8 cellular contexts compared by ENCODE assay signal in genomic region chrX:119686087-119686639, GRCh38. TPM values are rescaled to one million over a fixed set of nuclear protein-coding genes. Genes with fewer than 3 reads are reported as not detected.
A peak's percentile ranks its signal among the peaks of the same experiment; 100 is the strongest.
DNase-seq lines count a peak whose midpoint lies in the region; ATAC-seq and TF ChIP-seq lines count a peak whose summit lies in the region.

No MANE protein-coding gene starts in this region.

- H3K4me1 ChIP-seq in CD4-positive, alpha-beta memory T cell (ENCODE audit: insufficient read depth, low read length): peaks cover 90% of the 10 kb centered on the region
- H3K4me1 ChIP-seq in sigmoid colon: peaks cover 0 to 44% (median 33%) of the 10 kb centered on the region in 4 donors

- CTCF ChIA-PET in CD4-positive, alpha-beta memory T cell (lab: Charles Lee; ENCODE audit: partially characterized antibody): interaction anchor here (1.5 kb wide), 1 partner anchor 9 kb away, joined by 4 read pairs; no protein-coding TSS in a partner anchor

- no peak for TF ChIP-seq POLR2A in sigmoid colon (IDR thresholded peaks at IDR 0.05)

- no peak for TF ChIP-seq EP300 in sigmoid colon (IDR thresholded peaks at IDR 0.05)

- H3K4me1 Mint-ChIP-seq in CD4-positive, alpha-beta memory T cell: peaks cover 32 to 91% (median 76%) of the 10 kb centered on the region in 4 donors

- peaks cover 4 to 11% of the 10 kb centered on the region in 2 donors for H3K36me3 Mint-ChIP-seq in CD4-positive, alpha-beta memory T cell

- H3K36me3 ChIP-seq in CD4-positive, alpha-beta memory T cell (ENCODE audit: insufficient read depth, low read length): no peaks in the 10 kb centered on the region
- no peaks in the 10 kb centered on the region for H3K36me3 ChIP-seq in sigmoid colon

- DNase-seq in CD4-positive, alpha-beta memory T cell: peak in 2 of 5 donors; percentile 48 to 58
- DNase-seq in NCI-H1436 treated with DMSO at 0.1 percent for 48 hours (lab: John Stamatoyannopoulos, UW) (peak; percentile 10), dorsolateral prefrontal cortex (peak in 1 of 10 donors; percentile 52), sigmoid colon (no peak), DMS79 (lab: John Stamatoyannopoulos, UW) (no peak), SW480 (ENCODE audit: low spot score) (no peak)
- no peak for DNase-seq in stimulated activated CD4-positive, alpha-beta T cell treated with anti-CD3 and anti-CD28 coated beads, Interleukin-1b, Interleukin-23, amount 100 ng/mL, for 48 hours

- peak; percentile 41 for ATAC-seq in GM19467 (IDR thresholded peaks at IDR 0.05; ENCODE audit: unreplicated experiment)

- peak overlapping the region; percentile 23 to 46 for H3K4me3 ChIP-seq in CD4-positive, alpha-beta memory T cell (ENCODE audit: low read length in 2 of 2)
- H3K4me3 ChIP-seq in dorsolateral prefrontal cortex (peak overlapping the region in 2 of 59 donors; percentile 1 to 22), sigmoid colon (no peak overlapping the region)

- no peaks in the 10 kb centered on the region for H3K27me3 ChIP-seq in CD4-positive, alpha-beta memory T cell (ENCODE audit: insufficient read depth, low read length)
- peaks cover 0 to 33% (median 0%) of the 10 kb centered on the region in 45 donors for H3K27me3 ChIP-seq in dorsolateral prefrontal cortex
- no peaks in the 10 kb centered on the region for H3K27me3 ChIP-seq in sigmoid colon

- peaks cover 0 to 2% (median 0%) of the 10 kb centered on the region in 8 donors for H3K9me3 Mint-ChIP-seq in CD4-positive, alpha-beta memory T cell

- no peaks in the 10 kb centered on the region for H3K9me3 ChIP-seq in CD4-positive, alpha-beta memory T cell (ENCODE audit: control insufficient read depth in 1 of 2, low read length in 2 of 2)
- no peaks in the 10 kb centered on the region for H3K9me3 ChIP-seq in sigmoid colon

- POLR2A ChIA-PET in CD4-positive, alpha-beta memory T cell (lab: Charles Lee; ENCODE audit: partially characterized antibody): interaction anchor here (0.6 to 12.0 kb wide), 8 partner anchors 9 to 185 kb away, joined by 3 to 277 read pairs (median 6); partner anchors contain the start of genes NDUFA1, NKRF, RNF113A and RPL39

- WGBS in sigmoid colon, 2 donors: 42 to 80% methylated on average over 11 of the region's 11 CpGs

- H3K27ac ChIP-seq in CD4-positive, alpha-beta memory T cell (ENCODE audit: low read depth, low read length): peak overlapping the region; percentile 89
- H3K27ac ChIP-seq in dorsolateral prefrontal cortex: peak overlapping the region in 49 of 59 donors; percentile 17 to 86 (median 62)
- H3K27ac ChIP-seq in sigmoid colon: peak overlapping the region; percentile 78 to 93 (median 86)

- no peaks in the 10 kb centered on the region for H3K27me3 Mint-ChIP-seq in CD4-positive, alpha-beta memory T cell

- intact Hi-C loops in CD4-positive, alpha-beta memory T cell (cut with micrococcal nuclease): loop anchor here (5.0 kb wide), 1 partner anchor 186 kb away; the partner anchor contains the start of genes NDUFA1 and RNF113A
- intact Hi-C loops in dorsolateral prefrontal cortex (cut with DNase I): no loop called here
- intact Hi-C loops in sigmoid colon (cut with DNase I): no loop called here

- peak overlapping the region; percentile 98 to 100 (median 99) for H3K27ac Mint-ChIP-seq in CD4-positive, alpha-beta memory T cell

- TF ChIP-seq CTCF in dorsolateral prefrontal cortex (IDR thresholded peaks at IDR 0.05 in 54 of 56, conservative IDR thresholded peaks at IDR 0.05 in 2 of 56; ENCODE audit: low read depth in 1 of 56, partially characterized antibody in 56 of 56) (no peak), sigmoid colon (IDR thresholded peaks at IDR 0.05) (no peak)

- H3K4me3 Mint-ChIP-seq in CD4-positive, alpha-beta memory T cell: peak overlapping the region; percentile 84 to 100 (median 98)

RNA-seq across cellular contexts. Expression of gene SEPTIN6, which starts 6.8 kb away (rescaled TPM):
- total RNA-seq in CD4-positive, alpha-beta memory T cell: 100 to 1,000 TPM; 174 to 178 TPM
- 100 to 1,000 TPM; 112 to 244 TPM for polyA plus RNA-seq in CD4-positive, alpha-beta memory T cell
- total RNA-seq in dorsolateral prefrontal cortex: 10 to 100 TPM; 14.0 to 49.1 (median 34.8) TPM
- total RNA-seq in sigmoid colon: 100 to 1,000 TPM in 1 of 4 donors, 10 to 100 TPM in 3; 48.2 to 103 (median 69.4) TPM
- 10 to 100 TPM in 1 of 3 donors, 1 to 10 TPM in 2; 5.3 to 32.5 (median 6.0) TPM for polyA plus RNA-seq in sigmoid colon

Comparison
In these comparisons a context has a peak if more than half of its experiments do, and no peak if none do; other contexts are left out.
1. H3K4me3 ChIP-seq: peak in CD4-positive, alpha-beta memory T cell (2 of 2); none in sigmoid colon (0 of 4).
2. Peak in every context shown above with its lines, with median percentiles within 50 percentile points of each other: H3K27ac ChIP-seq.